In the genomic region with DNA sequence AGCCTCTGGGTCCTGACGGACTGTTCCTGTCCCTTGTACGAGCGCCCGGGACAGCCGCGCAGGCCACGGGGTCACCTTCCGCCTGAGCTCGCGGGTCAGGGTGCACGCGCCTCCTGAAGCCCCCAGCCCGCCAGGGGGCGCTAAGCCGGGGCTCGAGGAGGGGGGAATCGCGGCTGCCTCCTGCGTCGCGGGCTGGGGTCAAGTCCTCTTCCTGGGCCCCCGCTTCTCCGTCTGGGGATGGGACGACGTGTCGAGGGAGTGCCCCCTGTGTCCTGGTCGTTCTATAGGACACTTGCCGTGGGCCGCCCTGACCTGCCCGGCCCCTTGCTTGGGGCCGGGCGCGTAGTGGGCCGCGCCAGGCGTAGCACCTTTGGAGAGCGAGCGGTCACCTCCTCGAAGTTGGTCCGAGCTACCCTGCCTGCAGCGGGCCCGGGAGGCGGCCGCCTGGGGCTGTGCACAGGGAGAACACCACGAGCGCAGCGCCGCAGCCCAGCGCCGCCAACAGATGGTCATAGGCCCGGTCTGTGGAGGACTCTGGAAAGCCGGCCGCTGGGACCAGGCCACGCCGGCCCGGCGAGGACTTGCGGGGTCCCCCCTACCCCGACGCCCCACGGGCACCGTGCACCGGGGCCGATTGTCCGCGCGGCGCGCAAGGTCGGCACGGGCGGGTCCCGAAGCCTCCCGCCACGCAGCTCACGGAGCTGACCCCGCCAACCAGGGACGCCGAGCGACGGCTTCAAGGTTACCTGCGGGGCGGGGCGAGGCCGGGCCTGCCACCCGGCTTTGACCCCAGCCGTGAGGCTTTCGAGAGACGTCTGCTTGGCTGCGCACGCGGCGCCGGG, we compare ENCODE assay signal across 8 cellular contexts. TPM values are rescaled to one million over a fixed set of nuclear protein-coding genes. Genes with fewer than 3 reads are reported as not detected.
DNase-seq lines count a peak whose midpoint lies in the region; TF ChIP-seq lines count a peak whose summit lies in the region.

No MANE protein-coding gene starts in this region.

- no peaks in the 10 kb centered on the region for H3K36me3 ChIP-seq in mammary epithelial cell (ENCODE audit: insufficient read depth, low read length)

- peaks cover 40% of the 10 kb centered on the region for H3K4me1 ChIP-seq in mammary epithelial cell (ENCODE audit: insufficient read depth, low read length)

- DNase-seq in NCI-H1694 treated with DMSO at 0.1 percent for 48 hours (lab: John Stamatoyannopoulos, UW) (peak; percentile 18), NCI-H1694 (lab: John Stamatoyannopoulos, UW) (no peak), NCI-H128 (lab: John Stamatoyannopoulos, UW; ENCODE audit: unreplicated experiment) (peak; percentile 37), mammary epithelial cell (peak; percentile 30), islet precursor cell (peak; percentile 89), amniotic stem cell (lab: John Stamatoyannopoulos, UW) (no peak)
- DNase-seq in stimulated activated CD4-positive, alpha-beta T cell treated with anti-CD3 and anti-CD28 coated beads, Interleukin-15, amount 100 ng/mL, for 1 hour (ENCODE audit: low read depth in 1 of 2, low spot score in 1 of 2): peak; percentile 63 to 68

- dilution Hi-C loops in mammary epithelial cell (cut with HindIII; ENCODE audit: low sequenced_read_pairs): no loop called here

- H3K27me3 ChIP-seq in mammary epithelial cell (ENCODE audit: insufficient read depth, low read length): peaks cover 37% of the 10 kb centered on the region

- WGBS in mammary epithelial cell (ENCODE audit: low coverage, missing lambda C conversion rate): 29% methylated on average over 18 of the region's 94 CpGs

- peak; percentile 96 for TF ChIP-seq CTCF in VCaP (conservative IDR thresholded peaks at IDR 0.05)
- peak; percentile 43 to 83 for TF ChIP-seq CTCF in mammary epithelial cell (conservative IDR thresholded peaks at IDR 0.05 in 1 of 2, IDR thresholded peaks at IDR 0.05 in 1 of 2; ENCODE audit: extremely low read depth in 1 of 2, insufficient read depth in 1 of 2, low read depth in 1 of 2, low read length in 2 of 2)

- BruUV-seq in mammary epithelial cell (replicated peaks; lab: Mats Ljungman, UMichigan): no TSS peak

- no peaks in the 10 kb centered on the region for H4K20me1 ChIP-seq in mammary epithelial cell (ENCODE audit: insufficient read depth, low read length)

- H3K4me2 ChIP-seq in mammary epithelial cell (ENCODE audit: insufficient read depth, low read depth, low read length): peak overlapping the region; percentile 99

- CTCF ChIA-PET in mammary epithelial cell (lab: Charles Lee; ENCODE audit: low non-redundant PET): interaction anchor here (0.5 to 2.1 kb wide), 3 partner anchors 106 to 960 kb away, joined by 3 to 18 read pairs (median 3); no protein-coding TSS in a partner anchor

- H3K9me3 ChIP-seq in mammary epithelial cell (replicated peaks; ENCODE audit: insufficient read depth, low read length): no peaks in the 10 kb centered on the region

- peak overlapping the region; percentile 43 to 48 (median 48) for H3K4me3 ChIP-seq in mammary epithelial cell (replicated peaks in 1 of 3; ENCODE audit: insufficient read depth in 1 of 3, low read depth in 2 of 3, low read length in 3 of 3)

- peak overlapping the region; percentile 81 for H2AFZ ChIP-seq in mammary epithelial cell (ENCODE audit: low read depth, low read length)

- peak overlapping the region; percentile 51 for H3K27ac ChIP-seq in VCaP
- no peak overlapping the region for H3K27ac ChIP-seq in mammary epithelial cell (ENCODE audit: insufficient read depth, low read depth, low read length)

- intact Hi-C loops in mammary epithelial cell (cut with micrococcal nuclease): no loop called here

- in situ Hi-C loops in mammary epithelial cell (cut with MboI; ENCODE audit: low sequenced_read_pairs in 2 of 2): loop anchor here in 1 of 2 donors (10.0 kb wide), 1 partner anchor 476 kb away; no protein-coding TSS in a partner anchor

- no peak overlapping the region for H3K9ac ChIP-seq in mammary epithelial cell (ENCODE audit: insufficient read depth, low read length)

- H3K79me2 ChIP-seq in mammary epithelial cell (ENCODE audit: insufficient read depth, low read length): no peaks in the 10 kb centered on the region

RNA-seq across cellular contexts. Expression of gene WNT11, which starts 2.7 kb away (rescaled TPM):
- under 1 TPM in 1 of 2 donors, not detected in 1; 0.17 TPM for total RNA-seq in mammary epithelial cell
- polyA plus RNA-seq in mammary epithelial cell: not detected
- not detected for polyA minus RNA-seq in mammary epithelial cell

Comparison
In these comparisons a context has a peak if more than half of its experiments do, and no peak if none do; other contexts are left out.
1. DNase-seq: peak in NCI-H1694 treated with DMSO at 0.1 percent for 48 hours (single experiment), NCI-H128 (single experiment), mammary epithelial cell (single experiment), islet precursor cell (single experiment) and stimulated activated CD4-positive, alpha-beta T cell treated with anti-CD3 and anti-CD28 coated beads, Interleukin-15, amount 100 ng/mL, for 1 hour (2 of 2); none in NCI-H1694 (single experiment) and amniotic stem cell (single experiment).